23 cellular contexts compared by ENCODE assay signal in genomic region chr13:110661256-110661655, GRCh38.
"Had no signal": no experiment of that assay in that cellular context is flagged by ENCODE, and none has a peak within 500 bp of the region (broad histone marks: within the 10 kb centered on the region; RNA-seq: fewer than 3 reads in every experiment).

No MANE protein-coding gene starts in this region.

- H3K27me3 ChIP-seq: dorsolateral prefrontal cortex, gastrocnemius medialis, ovary, right lobe of liver, tibial nerve, upper lobe of left lung had no signal

- H3K4me1 ChIP-seq: gastrocnemius medialis, right lobe of liver, tibial nerve had no signal

- H3K27ac Mint-ChIP-seq: nephron progenitor cell; stimulated activated naive B cell treated with anti-CD40 and anti-IgM and Interleukin-4, amounts not matched to agents 10 μg/mL and 1 μg/mL and 100 μg/mL, for 72 hours; stimulated activated naive CD8-positive, alpha-beta T cell treated with anti-CD3 and anti-CD28 coated beads, Interleukin-15, Interleukin-2, amounts not matched to agents 100 ng/mL and 50 ng/mL, for 24 hours had no signal

- H3K9me3 Mint-ChIP-seq: stimulated activated naive CD8-positive, alpha-beta T cell treated with anti-CD3 and anti-CD28 coated beads, Interleukin-15, Interleukin-2, amounts not matched to agents 100 ng/mL and 50 ng/mL, for 24 hours had no signal

- H3K4me1 Mint-ChIP-seq: nephron progenitor cell had no signal

- H3K4me3 ChIP-seq: dorsolateral prefrontal cortex, gastrocnemius medialis, lower lobe of right lung, ovary, right lobe of liver, thoracic aorta, tibial nerve, upper lobe of left lung had no signal

- DNase-seq: dorsolateral prefrontal cortex; effector CD4-positive, alpha-beta T cell; foreskin fibroblast; gastrocnemius medialis; kidney glomerular epithelial cell; left colon; left ventricle myocardium superior; lower lobe of right lung; naive thymus-derived CD8-positive, alpha-beta T cell; nephron progenitor cell; occipital lobe; ovary; right lobe of liver; small intestine; stimulated activated CD4-positive, alpha-beta T cell treated with anti-CD3 and anti-CD28 coated beads, Interleukin-15, amount 100 ng/mL, for 24 hours; stimulated activated CD4-positive, alpha-beta T cell treated with anti-CD3 and anti-CD28 coated beads, Interleukin-2, amount 100 ng/mL, for 48 hours; stimulated activated naive B cell treated with anti-CD40 and anti-IgM and Interleukin-4, amounts not matched to agents 10 μg/mL and 1 μg/mL and 100 μg/mL, for 72 hours; upper lobe of left lung had no signal

- H3K4me3 Mint-ChIP-seq: naive thymus-derived CD8-positive, alpha-beta T cell; nephron progenitor cell; stimulated activated naive B cell treated with anti-CD40 and anti-IgM and Interleukin-4, amounts not matched to agents 10 μg/mL and 1 μg/mL and 100 μg/mL, for 72 hours; stimulated activated naive CD8-positive, alpha-beta T cell treated with anti-CD3 and anti-CD28 coated beads, Interleukin-15, Interleukin-2, amounts not matched to agents 100 ng/mL and 50 ng/mL, for 24 hours had no signal

- H3K27me3 Mint-ChIP-seq: naive thymus-derived CD8-positive, alpha-beta T cell; stimulated activated naive B cell treated with anti-CD40 and anti-IgM and Interleukin-4, amounts not matched to agents 10 μg/mL and 1 μg/mL and 100 μg/mL, for 72 hours; stimulated activated naive CD8-positive, alpha-beta T cell treated with anti-CD3 and anti-CD28 coated beads, Interleukin-15, Interleukin-2, amounts not matched to agents 100 ng/mL and 50 ng/mL, for 24 hours had no signal

- H3K27ac ChIP-seq: dorsolateral prefrontal cortex, epithelial cell of prostate, gastrocnemius medialis, lower lobe of right lung, ovary, right lobe of liver, thoracic aorta, tibial nerve, upper lobe of left lung had no signal

- H3K36me3 ChIP-seq: ovary had no signal

- H3K9me3 ChIP-seq: gastrocnemius medialis, lower lobe of right lung, ovary, right lobe of liver, thoracic aorta, upper lobe of left lung had no signal

- ATAC-seq: esophagus mucosa; gastrocnemius medialis; left colon; left ventricle myocardium superior; lower lobe of right lung; naive thymus-derived CD8-positive, alpha-beta T cell; right lobe of liver; stimulated activated naive B cell treated with anti-CD40 and anti-IgM and Interleukin-4, amounts not matched to agents 10 μg/mL and 1 μg/mL and 100 μg/mL, for 72 hours had no signal
